Comparison of ENCODE assay signal across 13 cellular contexts in the genomic region with DNA sequence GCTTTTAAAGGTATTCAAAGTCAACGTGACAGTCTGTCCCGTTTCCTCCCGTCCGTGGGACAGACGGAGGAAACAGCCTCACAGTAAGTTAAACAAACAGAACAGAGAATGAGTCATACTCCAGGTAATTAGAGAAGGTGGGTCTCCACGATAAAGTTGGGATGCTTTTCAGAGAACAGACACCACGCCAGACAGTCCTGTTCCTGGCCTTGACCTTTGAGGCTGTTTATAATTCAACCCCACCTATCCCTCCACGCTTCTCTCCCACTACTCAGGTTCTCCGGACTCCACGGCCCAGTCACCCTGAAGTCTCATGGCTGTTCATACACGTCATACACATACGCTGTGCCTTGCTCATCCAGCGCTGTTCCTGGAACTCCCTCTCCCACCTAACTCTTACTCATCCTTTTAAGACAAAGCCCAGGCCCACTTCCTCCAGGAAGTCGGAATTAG. TPM values are rescaled to one million over a fixed set of nuclear protein-coding genes. Genes with fewer than 3 reads are reported as not detected.
DNase-seq lines count a peak whose midpoint lies in the region; ATAC-seq, FAIRE-seq and TF ChIP-seq lines count a peak whose summit lies in the region.
"Had no signal": no experiment of that assay in that cellular context is flagged by ENCODE, and none has a peak within 500 bp of the region (broad histone marks: within the 10 kb centered on the region; RNA-seq: fewer than 3 reads in every experiment).

No MANE protein-coding gene starts in this region.

- H3K79me2 ChIP-seq in K562 (ENCODE audit: control insufficient read depth, insufficient read depth, low read length): peaks cover 12% of the 10 kb centered on the region

- H3K9me3 ChIP-seq in CD4-positive, alpha-beta T cell (ENCODE audit: control insufficient read depth, low read length): no peaks in the 10 kb centered on the region
- no peaks in the 10 kb centered on the region for H3K9me3 ChIP-seq in K562 (replicated peaks; ENCODE audit: control insufficient read depth, insufficient read depth, low read depth, low read length)
- H3K9me3 ChIP-seq: pancreas had no signal

- peaks cover 76% of the 10 kb centered on the region for H3K36me3 Mint-ChIP-seq in CD4-positive, alpha-beta T cell (ENCODE audit: low read depth)
- H3K36me3 Mint-ChIP-seq in memory B cell (peaks cover 5% of the 10 kb centered on the region), CD14-positive monocyte (peaks cover 37 to 64% of the 10 kb centered on the region in 2 donors)

- intact Hi-C loops in CD4-positive, alpha-beta T cell (cut with DNase I, micrococcal nuclease): loop anchor here in 1 of 2 experiments (5.0 kb wide), 1 partner anchor 39 kb away; no protein-coding TSS in a partner anchor
- intact Hi-C loops in K562 (cut with micrococcal nuclease): no loop called here
- intact Hi-C loops in CD14-positive monocyte (cut with micrococcal nuclease): loop anchor here (10.0 kb wide), 2 partner anchors 144 to 234 kb away; partner anchors contain the start of genes PNPLA6 (in 2 of the 2), PET100 (in 1 of the 2) and XAB2 (in 1 of the 2)

- no peak for ATAC-seq in CD4-positive, alpha-beta T cell (ENCODE audit: poor library complexity)
- ATAC-seq in K562 (no peak), memory B cell (ENCODE audit: low read depth) (no peak)

- no peaks in the 10 kb centered on the region for H3K36me3 ChIP-seq in K562 (ENCODE audit: control insufficient read depth, insufficient read depth, low read length)
- H3K36me3 ChIP-seq: pancreas had no signal

- H3K9me3 Mint-ChIP-seq in CD4-positive, alpha-beta T cell: no peaks in the 10 kb centered on the region
- H3K9me3 Mint-ChIP-seq in memory B cell (no peaks in the 10 kb centered on the region), CD14-positive monocyte (no peaks in the 10 kb centered on the region)

- no peaks in the 10 kb centered on the region for H3K27me3 ChIP-seq in CD4-positive, alpha-beta T cell (ENCODE audit: control insufficient read depth, insufficient read depth, low read length)
- H3K27me3 ChIP-seq in K562 (ENCODE audit: control insufficient read depth in 2 of 2, insufficient read depth in 2 of 2, low read length in 2 of 2): peaks cover 5 to 16% of the 10 kb centered on the region in 2 experiments; a peak in 4 of 5 replicates
- H3K27me3 ChIP-seq: pancreas had no signal

- TF ChIP-seq EP300 in K562 (IDR thresholded peaks at IDR 0.05; ENCODE audit: low read length): no peak

- DNase-seq in CD4-positive, alpha-beta T cell: no peak
- DNase-seq in HPDE6-E6E7 (ENCODE audit: extremely low spot score): peak; percentile 92
- DNase-seq in K562 (ENCODE audit: extremely low read depth in 1 of 4, low spot score in 3 of 4): peak in 1 of 4 experiments; percentile 51
- no peak for DNase-seq in memory B cell (ENCODE audit: low spot score in 2 of 2)
- no peak for DNase-seq in effector CD8-positive, alpha-beta T cell (lab: John Stamatoyannopoulos, UW)
- no peak for DNase-seq in GM12891 (ENCODE audit: insufficient read length, low spot score)
- DNase-seq in CD14-positive monocyte (ENCODE audit: low spot score): no peak
- DNase-seq in T-helper 2 cell: no peak
- DNase-seq: activated CD8-positive, alpha-beta memory T cell treated with anti-CD3 and anti-CD28 coated beads for 24 hours; caudate nucleus; GOT3; NCI-H1930 had no signal

- POLR2A ChIA-PET in CD4-positive, alpha-beta T cell (lab: Charles Lee): no interaction called here
- POLR2A ChIA-PET in K562 (lab: Yijun Ruan, JAX): no interaction called here

- no peak overlapping the region for H3K27ac ChIP-seq in CD4-positive, alpha-beta T cell (ENCODE audit: low read depth, low read length)
- no peak overlapping the region for H3K27ac ChIP-seq in K562 (ENCODE audit: extremely low read depth, low read depth, low read length)

- H3K27me3 Mint-ChIP-seq in CD4-positive, alpha-beta T cell: no peaks in the 10 kb centered on the region
- H3K27me3 Mint-ChIP-seq in memory B cell (no peaks in the 10 kb centered on the region), CD14-positive monocyte (ENCODE audit: low read depth in 3 of 3) (no peaks in the 10 kb centered on the region)

- no peak for TF ChIP-seq RAD21 in K562 (CRISPR knock-in tag; conservative IDR thresholded peaks at IDR 0.05 in 1 of 2, IDR thresholded peaks at IDR 0.05 in 1 of 2)

- 0 out of 4 replicates have a peak overlapping the region, but pooled peaks of 1 of the 2 experiments have one; percentile 45 for H3K9ac ChIP-seq in K562 (ENCODE audit: insufficient read depth in 1 of 2, low read depth in 2 of 2, low read length in 2 of 2)

- TF ChIP-seq POLR2A in K562 (conservative IDR thresholded peaks at IDR 0.05) (no peak), GM12891 (IDR thresholded peaks at IDR 0.05; ENCODE audit: low read depth, low read length) (no peak)

- H3K4me3 ChIP-seq in K562: no peak overlapping the region
- H3K4me3 ChIP-seq: pancreas had no signal

- peak overlapping the region; percentile 51 for H2AFZ ChIP-seq in K562 (ENCODE audit: low read depth, low read length)

- no peak overlapping the region for H3K4me3 Mint-ChIP-seq in CD4-positive, alpha-beta T cell
- H3K4me3 Mint-ChIP-seq in memory B cell: no peak overlapping the region
- H3K4me3 Mint-ChIP-seq in CD14-positive monocyte: no peak overlapping the region

- H3K4me1 ChIP-seq in K562 (replicated peaks in 1 of 2; ENCODE audit: control insufficient read depth in 2 of 2, insufficient read depth in 2 of 2, low read length in 2 of 2): peaks cover 7 to 23% of the 10 kb centered on the region in 2 experiments; a peak in 4 of 5 replicates

- H3K4me1 Mint-ChIP-seq in CD4-positive, alpha-beta T cell (ENCODE audit: low read depth): peaks cover 51% of the 10 kb centered on the region
- H3K4me1 Mint-ChIP-seq in memory B cell (peaks cover 34% of the 10 kb centered on the region), CD14-positive monocyte (peaks cover 20% of the 10 kb centered on the region)

- BruUV-seq in K562 (replicated peaks; lab: Mats Ljungman, UMichigan): no TSS peak

- TF ChIP-seq CTCF in CD4-positive, alpha-beta T cell (IDR thresholded peaks at IDR 0.05): no peak
- TF ChIP-seq CTCF in K562 (IDR thresholded peaks at IDR 0.05 in 2 of 3, conservative IDR thresholded peaks at IDR 0.05 in 1 of 3; ENCODE audit: insufficient read depth in 2 of 3, low read depth in 1 of 3, low read length in 3 of 3) (no peak), CD14-positive monocyte (IDR thresholded peaks at IDR 0.05) (no peak)

- WGBS in K562 (ENCODE audit: insufficient coverage, low coverage, missing lambda C conversion rate): 3% methylated on average over 14 of the region's 14 CpGs

- CTCF ChIA-PET in CD4-positive, alpha-beta T cell (lab: Charles Lee): no interaction called here
- CTCF ChIA-PET in K562 (lab: Yijun Ruan, JAX; ENCODE audit: low intra/inter-chr PET ratio): no interaction called here

- FAIRE-seq in K562 (lab: Jason Lieb, UNC): peak; percentile 54
- FAIRE-seq in GM12891 (lab: Jason Lieb, UNC): no peak
- FAIRE-seq: pancreas had no signal

- H3K27ac Mint-ChIP-seq in CD4-positive, alpha-beta T cell: peak overlapping the region; percentile 57
- H3K27ac Mint-ChIP-seq in memory B cell (peak overlapping the region; percentile 28), CD14-positive monocyte (no peak overlapping the region)

- in situ Hi-C loops in K562 (cut with MboI): no loop called here

- no peaks in the 10 kb centered on the region for H3K9me1 ChIP-seq in K562 (ENCODE audit: control insufficient read depth, insufficient read depth, low read length)

- H4K20me1 ChIP-seq in K562 (replicated peaks; ENCODE audit: control insufficient read depth, insufficient read depth, low read length): 0 out of 2 replicates have a peak, but pooled peaks cover 3% of the 10 kb centered on the region

- H3K4me2 ChIP-seq in K562 (ENCODE audit: insufficient read depth, low read length): peak overlapping the region; percentile 21

TF ChIP-seq in K562, 482 proteins besides CTCF, POLR2A, EP300 and RAD21 (continues in another document):
- TF ChIP-seq SPI1 (IDR thresholded peaks at IDR 0.05; ENCODE audit: borderline replicate concordance, low read depth, low read length) (0 out of 2 replicates have a peak, but pooled peaks have one; percentile 5), CBFA2T3 (IDR thresholded peaks at IDR 0.05) (peak; percentile 44)

TF ChIP-seq in GM12891, 5 proteins besides CTCF, POLR2A, EP300 and RAD21:
- TF ChIP-seq SPI1 (IDR thresholded peaks at IDR 0.05; ENCODE audit: low read depth, low read length) (no peak), PAX5 (IDR thresholded peaks at IDR 0.05; ENCODE audit: insufficient read depth, low read length, severe bottlenecking) (no peak), POLR2AphosphoS5 (IDR thresholded peaks at IDR 0.05; ENCODE audit: low read depth, low read length) (no peak), TAF1 (IDR thresholded peaks at IDR 0.05; ENCODE audit: low read depth, low read length) (no peak), POU2F2 (IDR thresholded peaks at IDR 0.05; ENCODE audit: low read depth, low read length) (no peak)

RNA-seq across cellular contexts. Expression of gene ARHGEF18, which starts 42.5 kb away (rescaled TPM):
- 100 to 1,000 TPM; 121 TPM for total RNA-seq in CD4-positive, alpha-beta T cell
- 9.6 and 25.5 TPM in 2 replicates for total RNA-seq in K562 (2011; cell fraction: chromatin; rRNA removed; ENCODE audit: low replicate concordance)
- 16.8 and 21.5 TPM in 2 replicates for total RNA-seq in K562 (2011; cell fraction: nucleolus; rRNA removed)
- total RNA-seq in K562 (2011; cell fraction: nucleoplasm; rRNA removed): 11.7 and 12.4 TPM in 2 replicates
- 11.4 and 13.8 TPM in 2 replicates for total RNA-seq in K562 (2014; rRNA removed)
- total RNA-seq in K562 (2014; rRNA removed; fragmentation: Illumina TruSeq; extraction: Trizol): 0.91 and 2.6 TPM in 2 replicates
- total RNA-seq in K562 (2015; rRNA removed; fragmentation: Illumina TruSeq; extraction: Trizol): 6.8 and 7.7 TPM in 2 replicates
- total RNA-seq in K562 (2021): 14.9 and 16.5 TPM in 2 replicates
- 2.8 and 4.0 TPM in 2 replicates for polyA plus RNA-seq in K562 (2011; rRNA removed)
- 4.3 and 7.7 TPM in 2 replicates for polyA plus RNA-seq in K562 (2011; cell fraction: cytosol; rRNA removed)
- 9.9 and 16.4 TPM in 2 replicates for polyA plus RNA-seq in K562 (2011; cell fraction: nucleus; rRNA removed)
- 9.8 and 15.1 TPM in 2 replicates for polyA plus RNA-seq in K562 (2012)
- polyA plus RNA-seq in K562 (2014; fragmentation: Illumina TruSeq; extraction: Trizol): 4.5 and 5.7 TPM in 2 replicates
- under 1 TPM; 0.04 to 0.20 TPM for polyA plus RNA-seq in K562 (2014; fragmentation: Nextera tagmentation; extraction: Ambion mirVana)
- polyA plus RNA-seq in K562 (2014; rRNA removed): 6.8 TPM in 2 replicates
- polyA minus RNA-seq in K562 (2011; rRNA and poly(A)+ RNA removed): 4.0 and 5.1 TPM in 2 replicates
- 9.3 and 10.7 TPM in 2 replicates for polyA minus RNA-seq in K562 (2011; cell fraction: cytosol; rRNA and poly(A)+ RNA removed)
- 5.1 and 9.9 TPM in 2 replicates for polyA minus RNA-seq in K562 (2011; cell fraction: nucleus; rRNA and poly(A)+ RNA removed)
- polyA plus RNA-seq in GM12891 (2012; ENCODE audit: low read depth, missing spikeins): 14.0 TPM
- under 1 TPM; 0.46 to 0.87 TPM for polyA plus RNA-seq in CD14-positive monocyte

Comparison
In these comparisons a context has a peak if more than half of its experiments do, and no peak if none do; other contexts are left out.
1. H3K27ac Mint-ChIP-seq: peak in CD4-positive, alpha-beta T cell (single experiment) and memory B cell (single experiment); none in CD14-positive monocyte (0 of 7).
2. RNA of gene ARHGEF18, which starts 42.5 kb away (total RNA-seq): 121 TPM in CD4-positive, alpha-beta T cell; 0.91 to 25.5 TPM in K562; every median in the first group is over 4 times any median in the second.